In the genomic region with DNA sequence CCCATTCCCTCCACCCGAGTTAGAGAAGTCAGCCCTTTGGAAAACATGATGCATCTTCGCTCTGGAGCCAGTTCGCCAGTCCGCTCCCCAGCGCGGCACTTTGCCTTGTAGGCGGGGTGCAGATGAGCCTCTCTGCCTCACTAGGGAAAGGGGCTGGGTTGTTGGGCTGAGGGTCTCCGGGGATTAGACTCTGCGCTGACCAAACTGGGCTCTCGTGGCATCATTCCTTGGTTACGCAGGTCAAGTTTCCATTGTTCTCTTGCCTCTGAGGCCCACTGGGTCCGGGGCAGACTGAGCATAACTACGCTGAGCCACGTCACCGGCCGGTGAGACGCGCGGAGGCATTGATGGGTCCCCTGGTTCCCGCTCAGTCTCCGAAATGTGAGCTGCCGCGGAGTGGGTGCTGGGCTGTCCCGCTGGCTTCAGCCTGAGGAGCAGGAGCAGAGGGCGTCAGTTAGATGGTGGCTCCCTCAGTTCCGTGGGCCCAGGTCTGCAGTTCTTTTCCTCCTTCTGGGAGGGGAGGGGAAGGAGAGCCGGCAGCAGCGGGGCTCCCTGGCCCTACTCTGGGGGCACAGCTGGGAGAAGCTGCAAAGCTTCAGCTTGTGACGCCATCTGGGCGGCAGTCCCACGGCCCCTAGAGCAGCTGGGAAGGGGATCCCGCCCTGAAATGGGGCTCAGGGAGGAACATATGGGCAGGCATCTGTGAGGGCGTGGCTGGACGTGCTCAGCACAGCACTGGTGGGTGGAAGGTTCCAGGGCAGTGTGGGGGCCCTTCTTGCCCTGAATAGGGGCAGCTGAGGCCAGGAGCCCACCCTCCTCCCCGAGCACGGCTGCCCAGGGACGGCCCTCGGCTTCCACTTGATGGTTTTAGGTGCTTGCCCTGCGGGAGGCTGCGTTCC, we compare ENCODE assay signal across 11 cellular contexts.
DNase-seq lines count a peak whose midpoint lies in the region; ATAC-seq and TF ChIP-seq lines count a peak whose summit lies in the region.
"Had no signal": no experiment of that assay in that cellular context is flagged by ENCODE, and none has a peak within 500 bp of the region (broad histone marks: within the 10 kb centered on the region; RNA-seq: fewer than 3 reads in every experiment).

No MANE protein-coding gene starts in this region.

- H3K27me3 Mint-ChIP-seq in endothelial cell (ENCODE audit: unreplicated experiment) = peaks cover 15% of the 10 kb centered on the region
- H3K27me3 Mint-ChIP-seq in T-cell = peaks cover 6 to 8% of the 10 kb centered on the region in 2 donors

- H3K4me3 Mint-ChIP-seq in endothelial cell (ENCODE audit: unreplicated experiment) = no peak overlapping the region
- H3K4me3 Mint-ChIP-seq in T-cell = no peak overlapping the region

- H3K4me1 ChIP-seq in muscle layer of colon (ENCODE audit: insufficient read depth, low read length) (peaks cover 61% of the 10 kb centered on the region), subcutaneous abdominal adipose tissue (ENCODE audit: control insufficient read depth in 5 of 5, insufficient read depth in 5 of 5, low read length in 5 of 5) (peaks cover 17 to 55% (median 37%) of the 10 kb centered on the region in 5 donors)

- ATAC-seq in HG02798 (IDR thresholded peaks at IDR 0.05; ENCODE audit: poor library complexity, unreplicated experiment) (no peak), T-cell (replicated peaks in 1 of 4) (no peak), HG03039 (IDR thresholded peaks at IDR 0.05; ENCODE audit: unreplicated experiment) (no peak)

- H3K36me3 ChIP-seq in muscle layer of colon (ENCODE audit: insufficient read depth, low read length) (peaks cover 13% of the 10 kb centered on the region), subcutaneous abdominal adipose tissue (ENCODE audit: control insufficient read depth in 5 of 5, insufficient read depth in 5 of 5, low read length in 5 of 5) (peaks cover 0 to 9% (median 8%) of the 10 kb centered on the region in 5 donors)

- H3K4me3 ChIP-seq in muscle layer of colon (ENCODE audit: low read depth in 1 of 2, low read length in 2 of 2) (peak overlapping the region in 1 of 2 donors; percentile 24), subcutaneous abdominal adipose tissue (ENCODE audit: low read depth in 1 of 5, low read length in 5 of 5) (peak overlapping the region; percentile 8 to 47 (median 27))

- CTCF ChIA-PET in T-cell (lab: Charles Lee) = no interaction called here

- H3K27ac Mint-ChIP-seq in endothelial cell (ENCODE audit: unreplicated experiment) = peak overlapping the region; percentile 86
- H3K27ac Mint-ChIP-seq in T-cell = no peak overlapping the region

- POLR2A ChIA-PET in T-cell (lab: Charles Lee) = no interaction called here

- H3K36me3 Mint-ChIP-seq in endothelial cell (ENCODE audit: low read depth, unreplicated experiment) (peaks cover 13% of the 10 kb centered on the region), T-cell (no peaks in the 10 kb centered on the region)

- H3K27me3 ChIP-seq in muscle layer of colon (ENCODE audit: control insufficient read depth in 1 of 2, insufficient read depth in 2 of 2, low read length in 2 of 2) = no peaks in the 10 kb centered on the region
- no peaks in the 10 kb centered on the region for H3K27me3 ChIP-seq in subcutaneous abdominal adipose tissue (ENCODE audit: control insufficient read depth in 5 of 5, insufficient read depth in 4 of 5, low read length in 5 of 5)

- peak overlapping the region; percentile 55 for H3K27ac ChIP-seq in muscle layer of colon (ENCODE audit: low read depth, low read length)
- H3K27ac ChIP-seq in subcutaneous abdominal adipose tissue (ENCODE audit: low read depth, low read length) = peak overlapping the region; percentile 79

- DNase-seq in LHCN-M2 (ENCODE audit: low read depth) (peak; percentile 52), endothelial cell (ENCODE audit: low spot score) (no peak), T-cell (no peak), SIG-M5 (lab: John Stamatoyannopoulos, UW) (no peak)
- DNase-seq: activated CD4-positive, alpha-beta T cell treated with anti-CD3 and anti-CD28 coated beads for 1 hour; activated effector memory CD4-positive, alpha-beta T cell treated with anti-CD3 and anti-CD28 coated beads, Interleukin-2, amount 50 U/mL, for 16 hours; NCI-H2081 had no signal

- H3K9ac ChIP-seq in muscle layer of colon (ENCODE audit: low read length) (peak overlapping the region; percentile 2), subcutaneous abdominal adipose tissue (ENCODE audit: low read length in 5 of 5) (no peak overlapping the region)

- H3K4me1 Mint-ChIP-seq in endothelial cell (ENCODE audit: unreplicated experiment) = peaks cover 30% of the 10 kb centered on the region
- H3K4me1 Mint-ChIP-seq in T-cell = no peaks in the 10 kb centered on the region

- no peaks in the 10 kb centered on the region for H3K9me3 Mint-ChIP-seq in endothelial cell (ENCODE audit: unreplicated experiment)
- H3K9me3 Mint-ChIP-seq in T-cell = peaks cover 4 to 5% (median 4%) of the 10 kb centered on the region in 3 donors

- H3K9me3 ChIP-seq in muscle layer of colon (ENCODE audit: low read length) (peaks cover 4% of the 10 kb centered on the region), subcutaneous abdominal adipose tissue (ENCODE audit: control insufficient read depth in 5 of 5, low read length in 5 of 5) (peaks cover 0 to 3% (median 0%) of the 10 kb centered on the region in 5 donors)

- TF ChIP-seq CTCF in endothelial cell (IDR thresholded peaks at IDR 0.05; ENCODE audit: unreplicated experiment) = no peak
